9 cellular contexts compared by ENCODE assay signal in genomic region chr10:57849726-57850357, GRCh38.
A peak's percentile ranks its signal among the peaks of the same experiment; 100 is the strongest.
DNase-seq lines count a peak whose midpoint lies in the region; ATAC-seq and TF ChIP-seq lines count a peak whose summit lies in the region.
"Had no signal": no experiment of that assay in that cellular context is flagged by ENCODE, and none has a peak within 500 bp of the region (broad histone marks: within the 10 kb centered on the region; RNA-seq: fewer than 3 reads in every experiment).

No MANE protein-coding gene starts in this region.

- peaks cover 7% of the 10 kb centered on the region for H3K4me1 Mint-ChIP-seq in neural progenitor cell

- H3K9me3 Mint-ChIP-seq in neural progenitor cell: no peaks in the 10 kb centered on the region

- no peaks in the 10 kb centered on the region for H3K9me3 ChIP-seq in neural progenitor cell (ENCODE audit: low read depth)
- H3K9me3 ChIP-seq in SJCRH30 (replicated peaks): no peaks in the 10 kb centered on the region
- H3K9me3 ChIP-seq: spleen had no signal

- no peak for TF ChIP-seq POLR2A in NB4 (IDR thresholded peaks at IDR 0.05; ENCODE audit: extremely low read depth, insufficient read length)

- H4K20me1 ChIP-seq in neural progenitor cell (ENCODE audit: low read depth): no peaks in the 10 kb centered on the region

- no peak overlapping the region for H3K4me3 Mint-ChIP-seq in neural progenitor cell

- DNase-seq in ELR (ENCODE audit: low read depth): peak; percentile 35
- DNase-seq in NB4 (ENCODE audit: low read depth): peak; percentile 12
- DNase-seq in dedifferentiated amniotic fluid mesenchymal stem cell (ENCODE audit: extremely low spot score): peak; percentile 31
- DNase-seq in neural progenitor cell (ENCODE audit: low spot score): no peak
- DNase-seq in G401 (ENCODE audit: low spot score): no peak
- DNase-seq in SJCRH30: no peak
- DNase-seq: NCI-H187, spleen had no signal

- no peak for ATAC-seq in activated CD4-positive, CD25-positive, alpha-beta regulatory T cell treated with anti-CD3 and anti-CD28 coated beads, Interleukin-2, amount 50 U/mL, for 24 hours

- no peak overlapping the region for H3K4me2 ChIP-seq in neural progenitor cell

- in situ Hi-C loops in G401 (cut with HindIII; ENCODE audit: low sequenced_read_pairs): no loop called here

- no peaks in the 10 kb centered on the region for H3K36me3 Mint-ChIP-seq in neural progenitor cell

- no peaks in the 10 kb centered on the region for H3K79me2 ChIP-seq in neural progenitor cell (ENCODE audit: low read depth)

- H3F3A ChIP-seq in neural progenitor cell (ENCODE audit: low read depth): no peaks in the 10 kb centered on the region

- H3K27me3 ChIP-seq in neural progenitor cell: no peaks in the 10 kb centered on the region
- no peaks in the 10 kb centered on the region for H3K27me3 ChIP-seq in SJCRH30
- H3K27me3 ChIP-seq: spleen had no signal

- H2AFZ ChIP-seq in neural progenitor cell (replicated peaks): no peak overlapping the region

- H3K4me1 ChIP-seq in neural progenitor cell (peaks cover 12% of the 10 kb centered on the region), SJCRH30 (no peaks in the 10 kb centered on the region)
- H3K4me1 ChIP-seq: spleen had no signal

- H3K27ac ChIP-seq in neural progenitor cell (no peak overlapping the region), SJCRH30 (no peak overlapping the region)
- H3K27ac ChIP-seq: spleen had no signal

- no peak for TF ChIP-seq CTCF in NB4 (IDR thresholded peaks at IDR 0.05; ENCODE audit: low read depth, low read length)
- TF ChIP-seq CTCF in neural progenitor cell (IDR thresholded peaks at IDR 0.05): peak; percentile 51

- H3K4me3 ChIP-seq in NB4 (ENCODE audit: low read depth, low read length) (no peak overlapping the region), neural progenitor cell (no peak overlapping the region), SJCRH30 (no peak overlapping the region)
- H3K4me3 ChIP-seq: spleen had no signal

- no peak overlapping the region for H3K9ac ChIP-seq in neural progenitor cell

- no peak overlapping the region for H3K27ac Mint-ChIP-seq in neural progenitor cell

- H3K36me3 ChIP-seq in neural progenitor cell (no peaks in the 10 kb centered on the region), SJCRH30 (no peaks in the 10 kb centered on the region)
- H3K36me3 ChIP-seq: spleen had no signal

- no peaks in the 10 kb centered on the region for H3K27me3 Mint-ChIP-seq in neural progenitor cell (ENCODE audit: insufficient read depth, low read depth)

Comparison
In these comparisons a context has a peak if more than half of its experiments do, and no peak if none do; other contexts are left out.
1. DNase-seq: peak in ELR (single experiment), NB4 (single experiment) and dedifferentiated amniotic fluid mesenchymal stem cell (single experiment); none in neural progenitor cell (single experiment), G401 (single experiment) and SJCRH30 (0 of 2).